In the genomic region with DNA sequence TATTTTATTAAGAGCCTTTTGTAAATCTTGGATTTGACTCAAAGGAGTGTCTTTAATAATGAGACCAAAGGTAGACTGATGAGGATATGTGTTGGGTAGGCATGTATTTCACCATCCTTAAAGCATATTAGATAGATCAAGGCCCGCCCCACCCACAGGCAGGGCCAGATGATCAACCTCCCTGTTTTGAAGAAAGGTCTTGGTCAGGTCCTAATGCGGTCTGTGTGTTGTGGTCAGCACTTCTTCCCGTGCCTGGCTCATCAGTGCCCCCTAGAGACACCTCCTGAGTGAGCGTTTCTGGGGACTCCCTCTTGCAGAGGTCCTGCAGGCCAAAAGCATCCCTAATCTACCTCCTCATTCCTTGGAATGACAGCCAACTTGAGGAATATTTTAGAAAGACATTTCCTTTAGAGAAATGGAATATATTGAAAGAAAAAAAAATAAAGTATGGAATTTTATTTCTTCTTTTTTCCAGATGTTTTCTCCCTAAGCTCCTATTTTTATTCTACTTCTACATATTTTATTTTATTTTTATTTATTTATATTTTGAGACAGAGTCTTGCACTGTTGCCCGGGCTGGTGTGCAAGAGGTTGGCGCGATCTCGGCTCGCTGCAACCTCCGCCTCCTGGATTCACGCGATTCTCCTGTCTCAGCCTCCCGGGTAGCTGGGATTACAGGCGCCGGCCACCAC, we compare ENCODE assay signal across 1 cellular context.
A peak's percentile ranks its signal among the peaks of the same experiment; 100 is the strongest.
TF ChIP-seq lines count a peak whose summit lies in the region.

No MANE protein-coding gene starts in this region.

TF ChIP-seq in HepG2, 621 proteins besides CTCF, POLR2A, EP300 and RAD21 (continued from another document and continues in another):
- TF ChIP-seq, protein P1, sequence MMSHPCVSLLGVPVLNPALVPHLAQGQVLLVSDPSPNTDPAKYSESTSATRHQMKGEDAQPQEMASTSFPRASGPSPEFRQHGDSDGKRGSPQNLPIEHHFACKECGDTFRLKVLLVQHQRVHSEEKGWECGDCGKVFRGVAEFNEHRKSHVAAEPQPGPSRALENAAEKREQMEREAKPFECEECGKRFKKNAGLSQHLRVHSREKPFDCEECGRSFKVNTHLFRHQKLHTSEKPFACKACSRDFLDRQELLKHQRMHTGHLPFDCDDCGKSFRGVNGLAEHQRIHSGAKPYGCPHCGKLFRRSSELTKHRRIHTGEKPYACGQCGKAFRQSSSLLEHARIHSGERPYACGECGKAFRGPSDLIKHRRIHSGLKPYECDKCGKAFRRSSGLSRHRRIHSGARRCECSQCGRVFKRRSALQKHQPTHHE (CRISPR knock-in tag; IDR thresholded peaks at IDR 0.05; ENCODE audit: borderline replicate concordance), result no peak
- TF ChIP-seq ZNF772 (CRISPR knock-in tag; IDR thresholded peaks at IDR 0.05) (no peak), TRIM22 (IDR thresholded peaks at IDR 0.05) (no peak), ZNF564 (CRISPR knock-in tag; IDR thresholded peaks at IDR 0.05) (no peak), NFKBIZ (CRISPR knock-in tag; IDR thresholded peaks at IDR 0.05) (peak; percentile 41; the same call in 1 of the 2 replicates), ELF3 (CRISPR knock-in tag; IDR thresholded peaks at IDR 0.05) (peak; percentile 49; the same call in 1 of the 2 replicates), KAT2B (IDR thresholded peaks at IDR 0.05; ENCODE audit: borderline replicate concordance, low read depth, low read length) (no peak), SMARCE1 (IDR thresholded peaks at IDR 0.05; ENCODE audit: borderline replicate concordance) (no peak), ZNF20 (CRISPR knock-in tag; IDR thresholded peaks at IDR 0.05) (no peak), RAD51 (IDR thresholded peaks at IDR 0.05; ENCODE audit: borderline replicate concordance) (no peak), ZKSCAN8 (CRISPR knock-in tag; IDR thresholded peaks at IDR 0.05; ENCODE audit: borderline replicate concordance) (no peak), FOXM1 (CRISPR knock-in tag; IDR thresholded peaks at IDR 0.05) (no peak), CHD2 (IDR thresholded peaks at IDR 0.05; ENCODE audit: low read depth, low read length) (no peak), SIX4 (CRISPR knock-in tag; IDR thresholded peaks at IDR 0.05) (no peak), SIX1 (CRISPR knock-in tag; IDR thresholded peaks at IDR 0.05; ENCODE audit: borderline replicate concordance) (no peak), HOXA9 (CRISPR knock-in tag; IDR thresholded peaks at IDR 0.05; ENCODE audit: borderline replicate concordance) (no peak), HNRNPUL1 (IDR thresholded peaks at IDR 0.05; ENCODE audit: low read depth, low read length) (no peak), ZNF878 (CRISPR knock-in tag; IDR thresholded peaks at IDR 0.05) (no peak), ZNF30 (CRISPR knock-in tag; IDR thresholded peaks at IDR 0.05) (no peak), ZFP41 (CRISPR knock-in tag; IDR thresholded peaks at IDR 0.05; ENCODE audit: borderline replicate concordance) (no peak), ZNF782 (CRISPR knock-in tag; IDR thresholded peaks at IDR 0.05; ENCODE audit: borderline replicate concordance) (no peak), MTF2 (CRISPR knock-in tag; IDR thresholded peaks at IDR 0.05; ENCODE audit: borderline replicate concordance) (no peak), ZFP36L2 (CRISPR knock-in tag; IDR thresholded peaks at IDR 0.05) (no peak), ZNF687 (CRISPR knock-in tag; IDR thresholded peaks at IDR 0.05) (no peak; the same call in 1 of the 2 replicates), FOXA3 (CRISPR knock-in tag; IDR thresholded peaks at IDR 0.05) (peak; percentile 49; the same call in 1 of the 2 replicates), REPIN1 (CRISPR knock-in tag; IDR thresholded peaks at IDR 0.05; ENCODE audit: borderline replicate concordance, low read depth) (peak; percentile 29; the same call in 1 of the 2 replicates), AGO1 (IDR thresholded peaks at IDR 0.05; ENCODE audit: low read depth, low read length, poor library complexity, severe bottlenecking) (no peak), PHF20 (CRISPR knock-in tag; IDR thresholded peaks at IDR 0.05) (no peak), ZNF652 (CRISPR knock-in tag; IDR thresholded peaks at IDR 0.05; ENCODE audit: borderline replicate concordance, low read depth) (no peak), SNAPC4 (CRISPR knock-in tag; IDR thresholded peaks at IDR 0.05) (no peak)
- TF ChIP-seq, protein P2, sequence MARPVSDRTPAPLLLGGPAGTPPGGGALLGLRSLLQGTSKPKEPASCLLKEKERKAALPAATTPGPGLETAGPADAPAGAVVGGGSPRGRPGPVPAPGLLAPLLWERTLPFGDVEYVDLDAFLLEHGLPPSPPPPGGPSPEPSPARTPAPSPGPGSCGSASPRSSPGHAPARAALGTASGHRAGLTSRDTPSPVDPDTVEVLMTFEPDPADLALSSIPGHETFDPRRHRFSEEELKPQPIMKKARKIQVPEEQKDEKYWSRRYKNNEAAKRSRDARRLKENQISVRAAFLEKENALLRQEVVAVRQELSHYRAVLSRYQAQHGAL (CRISPR knock-in tag; IDR thresholded peaks at IDR 0.05; ENCODE audit: not compliant biosample characterization), result no peak
- TF ChIP-seq, protein P3, sequence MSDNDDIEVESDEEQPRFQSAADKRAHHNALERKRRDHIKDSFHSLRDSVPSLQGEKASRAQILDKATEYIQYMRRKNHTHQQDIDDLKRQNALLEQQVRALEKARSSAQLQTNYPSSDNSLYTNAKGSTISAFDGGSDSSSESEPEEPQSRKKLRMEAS (IDR thresholded peaks at IDR 0.05), result no peak
- TF ChIP-seq, protein P4, sequence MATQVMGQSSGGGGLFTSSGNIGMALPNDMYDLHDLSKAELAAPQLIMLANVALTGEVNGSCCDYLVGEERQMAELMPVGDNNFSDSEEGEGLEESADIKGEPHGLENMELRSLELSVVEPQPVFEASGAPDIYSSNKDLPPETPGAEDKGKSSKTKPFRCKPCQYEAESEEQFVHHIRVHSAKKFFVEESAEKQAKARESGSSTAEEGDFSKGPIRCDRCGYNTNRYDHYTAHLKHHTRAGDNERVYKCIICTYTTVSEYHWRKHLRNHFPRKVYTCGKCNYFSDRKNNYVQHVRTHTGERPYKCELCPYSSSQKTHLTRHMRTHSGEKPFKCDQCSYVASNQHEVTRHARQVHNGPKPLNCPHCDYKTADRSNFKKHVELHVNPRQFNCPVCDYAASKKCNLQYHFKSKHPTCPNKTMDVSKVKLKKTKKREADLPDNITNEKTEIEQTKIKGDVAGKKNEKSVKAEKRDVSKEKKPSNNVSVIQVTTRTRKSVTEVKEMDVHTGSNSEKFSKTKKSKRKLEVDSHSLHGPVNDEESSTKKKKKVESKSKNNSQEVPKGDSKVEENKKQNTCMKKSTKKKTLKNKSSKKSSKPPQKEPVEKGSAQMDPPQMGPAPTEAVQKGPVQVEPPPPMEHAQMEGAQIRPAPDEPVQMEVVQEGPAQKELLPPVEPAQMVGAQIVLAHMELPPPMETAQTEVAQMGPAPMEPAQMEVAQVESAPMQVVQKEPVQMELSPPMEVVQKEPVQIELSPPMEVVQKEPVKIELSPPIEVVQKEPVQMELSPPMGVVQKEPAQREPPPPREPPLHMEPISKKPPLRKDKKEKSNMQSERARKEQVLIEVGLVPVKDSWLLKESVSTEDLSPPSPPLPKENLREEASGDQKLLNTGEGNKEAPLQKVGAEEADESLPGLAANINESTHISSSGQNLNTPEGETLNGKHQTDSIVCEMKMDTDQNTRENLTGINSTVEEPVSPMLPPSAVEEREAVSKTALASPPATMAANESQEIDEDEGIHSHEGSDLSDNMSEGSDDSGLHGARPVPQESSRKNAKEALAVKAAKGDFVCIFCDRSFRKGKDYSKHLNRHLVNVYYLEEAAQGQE (IDR thresholded peaks at IDR 0.05; ENCODE audit: borderline replicate concordance in 1 of 2, low read depth in 1 of 2, low read length in 2 of 2), result no peak
- TF ChIP-seq, protein P5, sequence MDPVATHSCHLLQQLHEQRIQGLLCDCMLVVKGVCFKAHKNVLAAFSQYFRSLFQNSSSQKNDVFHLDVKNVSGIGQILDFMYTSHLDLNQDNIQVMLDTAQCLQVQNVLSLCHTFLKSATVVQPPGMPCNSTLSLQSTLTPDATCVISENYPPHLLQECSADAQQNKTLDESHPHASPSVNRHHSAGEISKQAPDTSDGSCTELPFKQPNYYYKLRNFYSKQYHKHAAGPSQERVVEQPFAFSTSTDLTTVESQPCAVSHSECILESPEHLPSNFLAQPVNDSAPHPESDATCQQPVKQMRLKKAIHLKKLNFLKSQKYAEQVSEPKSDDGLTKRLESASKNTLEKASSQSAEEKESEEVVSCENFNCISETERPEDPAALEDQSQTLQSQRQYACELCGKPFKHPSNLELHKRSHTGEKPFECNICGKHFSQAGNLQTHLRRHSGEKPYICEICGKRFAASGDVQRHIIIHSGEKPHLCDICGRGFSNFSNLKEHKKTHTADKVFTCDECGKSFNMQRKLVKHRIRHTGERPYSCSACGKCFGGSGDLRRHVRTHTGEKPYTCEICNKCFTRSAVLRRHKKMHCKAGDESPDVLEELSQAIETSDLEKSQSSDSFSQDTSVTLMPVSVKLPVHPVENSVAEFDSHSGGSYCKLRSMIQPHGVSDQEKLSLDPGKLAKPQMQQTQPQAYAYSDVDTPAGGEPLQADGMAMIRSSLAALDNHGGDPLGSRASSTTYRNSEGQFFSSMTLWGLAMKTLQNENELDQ (CRISPR knock-in tag; IDR thresholded peaks at IDR 0.05; ENCODE audit: borderline replicate concordance), result no peak
